22 cellular contexts compared by ENCODE assay signal in genomic region chr10:88289342-88289741, GRCh38.
DNase-seq lines count a peak whose midpoint lies in the region; ATAC-seq and TF ChIP-seq lines count a peak whose summit lies in the region.
"Had no signal": no experiment of that assay in that cellular context is flagged by ENCODE, and none has a peak within 500 bp of the region (broad histone marks: within the 10 kb centered on the region; RNA-seq: fewer than 3 reads in every experiment).

No MANE protein-coding gene starts in this region.

- H3K36me3 ChIP-seq in SK-N-SH (replicated peaks in 1 of 2; ENCODE audit: control insufficient read depth in 1 of 2, insufficient read depth in 2 of 2, low read length in 1 of 2), result no peaks in the 10 kb centered on the region
- H3K36me3 ChIP-seq: gastroesophageal sphincter, tibial nerve had no signal

- H3K27me3 ChIP-seq in SK-N-SH (ENCODE audit: insufficient read depth), result no peaks in the 10 kb centered on the region
- H3K27me3 ChIP-seq: gastroesophageal sphincter, tibial nerve had no signal

- no peak overlapping the region for H3K4me3 ChIP-seq in SK-N-SH (ENCODE audit: low read depth in 2 of 2, low read length in 1 of 2)
- H3K4me3 ChIP-seq in coronary artery, result no peak overlapping the region
- H3K4me3 ChIP-seq: gastroesophageal sphincter, lung, PC-9, tibial nerve had no signal

- TF ChIP-seq RAD21 in SK-N-SH (IDR thresholded peaks at IDR 0.05; ENCODE audit: low read length), result no peak

- 0 out of 3 replicates have a peak, but pooled peaks have one; percentile 38 for ATAC-seq in SK-N-SH treated with all-trans-retinoic acid at 6 μM for 48 hours
- ATAC-seq in GM19324 (IDR thresholded peaks at IDR 0.05; ENCODE audit: low FRiP score, unreplicated experiment), result no peak
- ATAC-seq: activated T-cell treated with anti-CD3 and anti-CD28 coated beads, Interleukin-2, amount 50 U/mL, for 4 hours; gastroesophageal sphincter had no signal

- H3K9me2 ChIP-seq in SK-N-SH, result no peaks in the 10 kb centered on the region

- CTCF ChIA-PET in SK-N-SH (lab: Yijun Ruan, JAX), result interaction anchor here (1.2 kb wide), 1 partner anchor 101 kb away, joined by 4 read pairs; no protein-coding TSS in a partner anchor

- no peak overlapping the region for H3K9ac ChIP-seq in SK-N-SH

- H3K79me2 ChIP-seq in SK-N-SH (ENCODE audit: insufficient read depth), result no peaks in the 10 kb centered on the region

- POLR2A ChIA-PET in SK-N-SH (lab: Yijun Ruan, JAX), result no interaction called here

- no peaks in the 10 kb centered on the region for H3F3A ChIP-seq in SK-N-SH (replicated peaks; ENCODE audit: insufficient read depth)

- H3K4me1 ChIP-seq in SK-N-SH (ENCODE audit: control insufficient read depth in 1 of 2, insufficient read depth in 2 of 2, low read depth in 1 of 2, low read length in 1 of 2), result peaks cover 0 to 2% of the 10 kb centered on the region in 2 experiments; a peak in 1 of 4 replicates
- H3K4me1 ChIP-seq: Caco-2, gastroesophageal sphincter, tibial nerve had no signal

- H3K27ac ChIP-seq in SK-N-SH (ENCODE audit: low read depth in 2 of 2, low read length in 1 of 2) (no peak overlapping the region; a peak in 1 of 4 replicates), coronary artery (no peak overlapping the region)
- H3K27ac ChIP-seq: gastroesophageal sphincter, PC-9, tibial nerve had no signal

- no peak for TF ChIP-seq EP300 in SK-N-SH (IDR thresholded peaks at IDR 0.05; ENCODE audit: borderline replicate concordance in 1 of 2, low read depth in 1 of 2, low read length in 1 of 2)

- DNase-seq in SK-N-SH (no peak), NCI-H69 (lab: John Stamatoyannopoulos, UW) (peak; percentile 39), iris pigment epithelial cell (ENCODE audit: low read depth) (peak; percentile 25), activated gamma-delta T cell (lab: John Stamatoyannopoulos, UW) (no peak), coronary artery (ENCODE audit: low spot score) (no peak), cortex of kidney (lab: John Stamatoyannopoulos, UW) (no peak)
- DNase-seq: activated CD4-positive, alpha-beta T cell treated with anti-CD3 and anti-CD28 coated beads for 1 hour; activated naive CD4-positive, alpha-beta T cell treated with anti-CD3 and anti-CD28 coated beads, Interleukin-2, amount 10 ng/mL, durations not matched to agents 7 days and 5 days; activated T-cell treated with anti-CD3 and anti-CD28 coated beads, Interleukin-2, amount 50 U/mL, for 4 hours; anterior cingulate cortex; Caco-2; hypothalamus; NCI-H226; PC-9; SHP77 treated with DMSO at 0.1 percent for 48 hours; stimulated activated CD4-positive, alpha-beta T cell treated with anti-CD3 and anti-CD28 coated beads, Interleukin-4, amount 100 ng/mL, for 1 hour; stimulated activated naive CD4-positive, alpha-beta T cell treated with Interleukin-2 at 50 U/mL for 16 hours had no signal

- H2AFZ ChIP-seq in SK-N-SH (ENCODE audit: low read depth), result no peak overlapping the region
- H2AFZ ChIP-seq: PC-9 had no signal

- TF ChIP-seq CTCF in SK-N-SH (IDR thresholded peaks at IDR 0.05), result no peak
- no peak for TF ChIP-seq CTCF in coronary artery (IDR thresholded peaks at IDR 0.05)

- no peaks in the 10 kb centered on the region for H4K20me1 ChIP-seq in SK-N-SH (ENCODE audit: insufficient read depth)

- H3K4me2 ChIP-seq in SK-N-SH, result no peak overlapping the region
- H3K4me2 ChIP-seq: PC-9 had no signal

- H3K9me3 ChIP-seq in SK-N-SH, result no peaks in the 10 kb centered on the region
- H3K9me3 ChIP-seq: Caco-2, gastroesophageal sphincter, tibial nerve had no signal

TF ChIP-seq in SK-N-SH treated with all-trans-retinoic acid at 6 μM for 48 hours, 23 proteins besides CTCF, POLR2A, EP300 and RAD21:
- TF ChIP-seq CSDC2 (CRISPR knock-in tag; IDR thresholded peaks at IDR 0.05) (no peak), OSR1 (CRISPR knock-in tag; IDR thresholded peaks at IDR 0.05) (no peak), BACH2 (CRISPR knock-in tag; IDR thresholded peaks at IDR 0.05; ENCODE audit: borderline replicate concordance) (no peak), ARNTL (CRISPR knock-in tag; IDR thresholded peaks at IDR 0.05; ENCODE audit: borderline replicate concordance, low read depth) (no peak), ZFP30 (CRISPR knock-in tag; IDR thresholded peaks at IDR 0.05) (no peak)
- TF ChIP-seq, protein P1, sequence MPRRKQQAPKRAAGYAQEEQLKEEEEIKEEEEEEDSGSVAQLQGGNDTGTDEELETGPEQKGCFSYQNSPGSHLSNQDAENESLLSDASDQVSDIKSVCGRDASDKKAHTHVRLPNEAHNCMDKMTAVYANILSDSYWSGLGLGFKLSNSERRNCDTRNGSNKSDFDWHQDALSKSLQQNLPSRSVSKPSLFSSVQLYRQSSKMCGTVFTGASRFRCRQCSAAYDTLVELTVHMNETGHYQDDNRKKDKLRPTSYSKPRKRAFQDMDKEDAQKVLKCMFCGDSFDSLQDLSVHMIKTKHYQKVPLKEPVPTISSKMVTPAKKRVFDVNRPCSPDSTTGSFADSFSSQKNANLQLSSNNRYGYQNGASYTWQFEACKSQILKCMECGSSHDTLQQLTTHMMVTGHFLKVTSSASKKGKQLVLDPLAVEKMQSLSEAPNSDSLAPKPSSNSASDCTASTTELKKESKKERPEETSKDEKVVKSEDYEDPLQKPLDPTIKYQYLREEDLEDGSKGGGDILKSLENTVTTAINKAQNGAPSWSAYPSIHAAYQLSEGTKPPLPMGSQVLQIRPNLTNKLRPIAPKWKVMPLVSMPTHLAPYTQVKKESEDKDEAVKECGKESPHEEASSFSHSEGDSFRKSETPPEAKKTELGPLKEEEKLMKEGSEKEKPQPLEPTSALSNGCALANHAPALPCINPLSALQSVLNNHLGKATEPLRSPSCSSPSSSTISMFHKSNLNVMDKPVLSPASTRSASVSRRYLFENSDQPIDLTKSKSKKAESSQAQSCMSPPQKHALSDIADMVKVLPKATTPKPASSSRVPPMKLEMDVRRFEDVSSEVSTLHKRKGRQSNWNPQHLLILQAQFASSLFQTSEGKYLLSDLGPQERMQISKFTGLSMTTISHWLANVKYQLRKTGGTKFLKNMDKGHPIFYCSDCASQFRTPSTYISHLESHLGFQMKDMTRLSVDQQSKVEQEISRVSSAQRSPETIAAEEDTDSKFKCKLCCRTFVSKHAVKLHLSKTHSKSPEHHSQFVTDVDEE (CRISPR knock-in tag; IDR thresholded peaks at IDR 0.05), result no peak

TF ChIP-seq in SK-N-SH, 30 proteins besides CTCF, POLR2A, EP300 and RAD21 (continues in another document):
- TF ChIP-seq POLR2AphosphoS5 (IDR thresholded peaks at IDR 0.05; ENCODE audit: low read depth, low read length), result no peak
- no peak for TF ChIP-seq REST (IDR thresholded peaks at IDR 0.05; ENCODE audit: low read depth, low read length)
- TF ChIP-seq, protein P2, sequence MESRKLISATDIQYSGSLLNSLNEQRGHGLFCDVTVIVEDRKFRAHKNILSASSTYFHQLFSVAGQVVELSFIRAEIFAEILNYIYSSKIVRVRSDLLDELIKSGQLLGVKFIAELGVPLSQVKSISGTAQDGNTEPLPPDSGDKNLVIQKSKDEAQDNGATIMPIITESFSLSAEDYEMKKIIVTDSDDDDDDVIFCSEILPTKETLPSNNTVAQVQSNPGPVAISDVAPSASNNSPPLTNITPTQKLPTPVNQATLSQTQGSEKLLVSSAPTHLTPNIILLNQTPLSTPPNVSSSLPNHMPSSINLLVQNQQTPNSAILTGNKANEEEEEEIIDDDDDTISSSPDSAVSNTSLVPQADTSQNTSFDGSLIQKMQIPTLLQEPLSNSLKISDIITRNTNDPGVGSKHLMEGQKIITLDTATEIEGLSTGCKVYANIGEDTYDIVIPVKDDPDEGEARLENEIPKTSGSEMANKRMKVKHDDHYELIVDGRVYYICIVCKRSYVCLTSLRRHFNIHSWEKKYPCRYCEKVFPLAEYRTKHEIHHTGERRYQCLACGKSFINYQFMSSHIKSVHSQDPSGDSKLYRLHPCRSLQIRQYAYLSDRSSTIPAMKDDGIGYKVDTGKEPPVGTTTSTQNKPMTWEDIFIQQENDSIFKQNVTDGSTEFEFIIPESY (IDR thresholded peaks at IDR 0.05; ENCODE audit: borderline replicate concordance, low read depth), result no peak
- TF ChIP-seq, protein P3, sequence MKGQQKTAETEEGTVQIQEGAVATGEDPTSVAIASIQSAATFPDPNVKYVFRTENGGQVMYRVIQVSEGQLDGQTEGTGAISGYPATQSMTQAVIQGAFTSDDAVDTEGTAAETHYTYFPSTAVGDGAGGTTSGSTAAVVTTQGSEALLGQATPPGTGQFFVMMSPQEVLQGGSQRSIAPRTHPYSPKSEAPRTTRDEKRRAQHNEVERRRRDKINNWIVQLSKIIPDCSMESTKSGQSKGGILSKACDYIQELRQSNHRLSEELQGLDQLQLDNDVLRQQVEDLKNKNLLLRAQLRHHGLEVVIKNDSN (IDR thresholded peaks at IDR 0.05; ENCODE audit: borderline replicate concordance, low read depth), result no peak
- TF ChIP-seq RXRA (IDR thresholded peaks at IDR 0.05; ENCODE audit: borderline replicate concordance, low read depth), result no peak

Comparison
In these comparisons a context has a peak if more than half of its experiments do, and no peak if none do; other contexts are left out.
1. DNase-seq: peak in NCI-H69 (single experiment) and iris pigment epithelial cell (single experiment); none in SK-N-SH (single experiment), activated gamma-delta T cell (single experiment), coronary artery (single experiment) and cortex of kidney (single experiment).